In genomic region chr20:63274381-63275228, GRCh38 we compare ENCODE assay signal across 2 cellular contexts.
TF ChIP-seq lines count a peak whose summit lies in the region.

No MANE protein-coding gene starts in this region.

TF ChIP-seq in HCT116, 20 proteins besides CTCF, POLR2A, EP300 and RAD21 (continued from another document):
- TF ChIP-seq REST (IDR thresholded peaks at IDR 0.05; ENCODE audit: low read depth), result no peak
- no peak for TF ChIP-seq SRF (IDR thresholded peaks at IDR 0.05; ENCODE audit: low read depth)
- TF ChIP-seq CBX3 (IDR thresholded peaks at IDR 0.05; ENCODE audit: low read depth), result no peak
- no peak for TF ChIP-seq JUND (IDR thresholded peaks at IDR 0.05)
- TF ChIP-seq YY1 (IDR thresholded peaks at IDR 0.05; ENCODE audit: extremely low read depth, insufficient replicate concordance, low read depth, low read length), result no peak
- TF ChIP-seq EZH2 (IDR thresholded peaks at IDR 0.05), result no peak
- no peak for TF ChIP-seq ZNF274 (IDR thresholded peaks at IDR 0.05; ENCODE audit: low read depth, low read length)
- no peak for TF ChIP-seq SP1 (IDR thresholded peaks at IDR 0.05; ENCODE audit: low read depth)
- no peak for TF ChIP-seq POLR2AphosphoS5 (IDR thresholded peaks at IDR 0.05; ENCODE audit: low read depth, low read length)
- TF ChIP-seq ZBTB33 (IDR thresholded peaks at IDR 0.05; ENCODE audit: extremely low read depth, insufficient replicate concordance, low read length), result no peak
- no peak for TF ChIP-seq SIN3A (IDR thresholded peaks at IDR 0.05; ENCODE audit: low read depth)
- no peak for TF ChIP-seq FOSL1 (IDR thresholded peaks at IDR 0.05; ENCODE audit: low read depth)

TF ChIP-seq in neural cell, 6 proteins besides CTCF, POLR2A, EP300 and RAD21 (continued from another document):
- TF ChIP-seq SMC3 (conservative IDR thresholded peaks at IDR 0.05; ENCODE audit: poor library complexity) (no peak), MXI1 (conservative IDR thresholded peaks at IDR 0.05; ENCODE audit: poor library complexity, severe bottlenecking) (no peak), POLR2AphosphoS5 (IDR thresholded peaks at IDR 0.05) (no peak), EZH2 (IDR thresholded peaks at IDR 0.05; ENCODE audit: borderline replicate concordance, insufficient read depth, low read length, poor library complexity, severe bottlenecking) (no peak)
TF ChIP-seq in neural cell: peak in this region for 0.
